ENCODE assay signal across 1 cellular context in genomic region chr2:28870146-28870891, GRCh38.
A peak's percentile ranks its signal among the peaks of the same experiment; 100 is the strongest.
TF ChIP-seq lines count a peak whose summit lies in the region.

Gene TRMT61B, minus strand, starts transcription at chr2:28870309. Its CDS starts 32 bp downstream, at chr2:28870277.

TF ChIP-seq in WTC11, 78 proteins besides CTCF, POLR2A, EP300 and RAD21 (continued from another document):
- TF ChIP-seq FOXP1 (CRISPR knock-in tag; IDR thresholded peaks at IDR 0.05; ENCODE audit: borderline replicate concordance) = peak; percentile 90; the same call in 1 of the 2 replicates
- TF ChIP-seq NFATC4 (CRISPR knock-in tag; IDR thresholded peaks at IDR 0.05) = no peak
- TF ChIP-seq EMX1 (CRISPR knock-in tag; IDR thresholded peaks at IDR 0.05) = no peak
- peak; percentile 64; the same call in 1 of the 2 replicates for TF ChIP-seq E2F5 (CRISPR knock-in tag; IDR thresholded peaks at IDR 0.05)
- TF ChIP-seq ZNF396 (CRISPR knock-in tag; IDR thresholded peaks at IDR 0.05; ENCODE audit: borderline replicate concordance) = no peak
- TF ChIP-seq TEAD4 (CRISPR knock-in tag; IDR thresholded peaks at IDR 0.05) = peak; percentile 83; the same call in 1 of the 2 replicates
- no peak for TF ChIP-seq IRF2 (CRISPR knock-in tag; IDR thresholded peaks at IDR 0.05; ENCODE audit: borderline replicate concordance, low read depth)
- no peak for TF ChIP-seq ZNF423 (CRISPR knock-in tag; IDR thresholded peaks at IDR 0.05)
- no peak for TF ChIP-seq NR2C2 (CRISPR knock-in tag; IDR thresholded peaks at IDR 0.05)
- TF ChIP-seq ZMAT4 (CRISPR knock-in tag; IDR thresholded peaks at IDR 0.05) = no peak
- TF ChIP-seq FOXK1 (CRISPR knock-in tag; IDR thresholded peaks at IDR 0.05) = peak; percentile 99
- TF ChIP-seq MAX (CRISPR knock-in tag; IDR thresholded peaks at IDR 0.05) = peak; percentile 96
- TF ChIP-seq USF1 (CRISPR knock-in tag; IDR thresholded peaks at IDR 0.05) = peak; percentile 48; the same call in 1 of the 2 replicates
- TF ChIP-seq ZNF219 (CRISPR knock-in tag; IDR thresholded peaks at IDR 0.05; ENCODE audit: borderline replicate concordance) = peak; percentile 81; the same call in 1 of the 2 replicates
- TF ChIP-seq ZNF671 (CRISPR knock-in tag; IDR thresholded peaks at IDR 0.05) = no peak
- TF ChIP-seq ZNF121 (CRISPR knock-in tag; IDR thresholded peaks at IDR 0.05) = no peak
- peak; percentile 97; the same call in 1 of the 2 replicates for TF ChIP-seq ATF1 (CRISPR knock-in tag; IDR thresholded peaks at IDR 0.05)
- TF ChIP-seq ATF3 (CRISPR knock-in tag; conservative IDR thresholded peaks at IDR 0.05) = no peak
- TF ChIP-seq PRDM15 (CRISPR knock-in tag; IDR thresholded peaks at IDR 0.05) = no peak
- no peak for TF ChIP-seq ZNF232 (CRISPR knock-in tag; IDR thresholded peaks at IDR 0.05)
- TF ChIP-seq NFYB (CRISPR knock-in tag; conservative IDR thresholded peaks at IDR 0.05; ENCODE audit: low read depth) = no peak
- TF ChIP-seq CBFB (CRISPR knock-in tag; IDR thresholded peaks at IDR 0.05; ENCODE audit: low read depth) = peak; percentile 90; the same call in 1 of the 2 replicates
- no peak for TF ChIP-seq ZNF263 (CRISPR knock-in tag; IDR thresholded peaks at IDR 0.05; ENCODE audit: low read depth)
- TF ChIP-seq FOXJ3 (CRISPR knock-in tag; IDR thresholded peaks at IDR 0.05; ENCODE audit: borderline replicate concordance) = no peak
- no peak for TF ChIP-seq ZNF512 (CRISPR knock-in tag; IDR thresholded peaks at IDR 0.05; ENCODE audit: borderline replicate concordance)
- TF ChIP-seq KAT7 (CRISPR knock-in tag; IDR thresholded peaks at IDR 0.05; ENCODE audit: borderline replicate concordance) = peak; percentile 61; the same call in 1 of the 2 replicates
- TF ChIP-seq ZNF416 (CRISPR knock-in tag; IDR thresholded peaks at IDR 0.05) = no peak
- TF ChIP-seq ZNF532 (CRISPR knock-in tag; IDR thresholded peaks at IDR 0.05; ENCODE audit: borderline replicate concordance) = no peak
- TF ChIP-seq MYBL2 (CRISPR knock-in tag; IDR thresholded peaks at IDR 0.05) = peak; percentile 94
- TF ChIP-seq GRHL2 (CRISPR knock-in tag; IDR thresholded peaks at IDR 0.05; ENCODE audit: insufficient replicate concordance, severe bottlenecking) = no peak
- TF ChIP-seq ZNF138 (CRISPR knock-in tag; conservative IDR thresholded peaks at IDR 0.05) = no peak
- TF ChIP-seq TP53 (CRISPR knock-in tag; IDR thresholded peaks at IDR 0.05) = 0 out of 2 replicates have a peak, but pooled peaks have one; percentile 46
- TF ChIP-seq SMAD3 (CRISPR knock-in tag; IDR thresholded peaks at IDR 0.05; ENCODE audit: borderline replicate concordance) = no peak; the same call in 1 of the 2 replicates
- TF ChIP-seq AR (CRISPR knock-in tag; IDR thresholded peaks at IDR 0.05) = no peak
- TF ChIP-seq JUN (CRISPR knock-in tag; IDR thresholded peaks at IDR 0.05) = no peak
- no peak for TF ChIP-seq SOX15 (CRISPR knock-in tag; IDR thresholded peaks at IDR 0.05)
- TF ChIP-seq PRRX2 (CRISPR knock-in tag; IDR thresholded peaks at IDR 0.05) = no peak
- no peak for TF ChIP-seq HMGA2 (CRISPR knock-in tag; IDR thresholded peaks at IDR 0.05)
